ENCODE assay signal across 8 cellular contexts in genomic region chr22:21866821-21867527, GRCh38. TPM values are rescaled to one million over a fixed set of nuclear protein-coding genes. Genes with fewer than 3 reads are reported as not detected.
DNase-seq lines count a peak whose midpoint lies in the region; ATAC-seq and TF ChIP-seq lines count a peak whose summit lies in the region.

No MANE protein-coding gene starts in this region.

- no peak for ATAC-seq in GM21619 (IDR thresholded peaks at IDR 0.05; ENCODE audit: unreplicated experiment)

- H3K4me2 ChIP-seq in PC-9, result peak overlapping the region; percentile 95

- no peaks in the 10 kb centered on the region for H3K27me3 ChIP-seq in GM06990 (replicated peaks; ENCODE audit: control insufficient read depth, insufficient read depth, low read length)
- H3K27me3 ChIP-seq in PC-9 (ENCODE audit: insufficient read depth, low read depth), result no peaks in the 10 kb centered on the region

- H3K4me3 ChIP-seq in GM06990 (replicated peaks; ENCODE audit: low read depth, low read length) (peak overlapping the region; percentile 86), PC-9 (peak overlapping the region; percentile 84)

- H4K20me1 ChIP-seq in PC-9 (ENCODE audit: insufficient read depth), result peaks cover 13% of the 10 kb centered on the region

- H3K9me3 Mint-ChIP-seq in HFFc6, result no peaks in the 10 kb centered on the region
- H3K9me3 Mint-ChIP-seq in immature natural killer cell, result no peaks in the 10 kb centered on the region

- H3K27me3 Mint-ChIP-seq in HFFc6 (ENCODE audit: insufficient read depth), result no peaks in the 10 kb centered on the region; the same call in 1 of the 2 replicates
- H3K27me3 Mint-ChIP-seq in immature natural killer cell (ENCODE audit: low read depth in 3 of 3), result peaks cover 4 to 20% (median 8%) of the 10 kb centered on the region in 3 donors

- H3K4me3 Mint-ChIP-seq in HFFc6, result peak overlapping the region; percentile 97
- peak overlapping the region; percentile 98 to 99 (median 98) for H3K4me3 Mint-ChIP-seq in immature natural killer cell

- no peak overlapping the region for H3K27ac ChIP-seq in PC-9

- BruUV-seq in PC-9 (replicated peaks; lab: Mats Ljungman, UMichigan), result no TSS peak

- H3K9me3 ChIP-seq in PC-9 (ENCODE audit: insufficient read depth, low read depth), result no peaks in the 10 kb centered on the region

- H3F3A ChIP-seq in PC-9 (ENCODE audit: insufficient read depth, low read depth), result no peaks in the 10 kb centered on the region

- H3K79me2 ChIP-seq in PC-9 (ENCODE audit: low read depth), result peaks cover 49% of the 10 kb centered on the region

- H3K9me2 ChIP-seq in PC-9 (ENCODE audit: insufficient read depth), result no peaks in the 10 kb centered on the region

- H3K4me1 Mint-ChIP-seq in HFFc6 (ENCODE audit: low read depth), result peaks cover 43% of the 10 kb centered on the region
- peaks cover 55 to 63% of the 10 kb centered on the region in 2 donors for H3K4me1 Mint-ChIP-seq in immature natural killer cell

- TF ChIP-seq CTCF in GM06990 (IDR thresholded peaks at IDR 0.05; ENCODE audit: insufficient read depth, low read length, poor library complexity, severe bottlenecking) (no peak), HFFc6 (IDR thresholded peaks at IDR 0.05) (no peak), PC-9 (conservative IDR thresholded peaks at IDR 0.05) (no peak)

- peaks cover 18% of the 10 kb centered on the region for H3K4me1 ChIP-seq in PC-9 (replicated peaks; ENCODE audit: insufficient read depth)

- peak overlapping the region; percentile 81 for H2AFZ ChIP-seq in PC-9

- peaks cover 16% of the 10 kb centered on the region for H3K36me3 Mint-ChIP-seq in HFFc6 (ENCODE audit: low read depth)
- H3K36me3 Mint-ChIP-seq in immature natural killer cell, result peaks cover 0 to 8% (median 0%) of the 10 kb centered on the region in 3 donors

- POLR2A ChIA-PET in PC-9 (lab: Charles Lee; ENCODE audit: unreplicated experiment), result interaction anchor here (0.7 kb wide), 1 partner anchor 14 kb away, joined by 3 read pairs; no protein-coding TSS in a partner anchor

- H3K36me3 ChIP-seq in GM06990 (ENCODE audit: control insufficient read depth, insufficient read depth, low read length) (no peaks in the 10 kb centered on the region), PC-9 (ENCODE audit: low read depth) (no peaks in the 10 kb centered on the region)

- DNase-seq in GM06990 (ENCODE audit: extremely low read depth, insufficient read length), result peak; percentile 55
- DNase-seq in HFFc6, result no peak
- DNase-seq in PC-9, result peak in 1 of 2 experiments; percentile 2
- DNase-seq in astrocyte of the hippocampus (ENCODE audit: low read depth, low spot score), result peak; percentile 52
- DNase-seq in immature natural killer cell, result peak; percentile 30 to 40 (median 37)
- DNase-seq in stimulated activated CD4-positive, alpha-beta T cell treated with anti-CD3 and anti-CD28 coated beads, Interleukin-1b, Interleukin-23, amount 100 ng/mL, for 4 hours (ENCODE audit: low read depth in 2 of 2), result peak; percentile 15 to 25
- no peak for DNase-seq in hippocampal formation (lab: John Stamatoyannopoulos, UW)

- H3K27ac Mint-ChIP-seq in HFFc6, result peak overlapping the region; percentile 92
- H3K27ac Mint-ChIP-seq in immature natural killer cell, result peak overlapping the region; percentile 94 to 98 (median 96)

- intact Hi-C loops in PC-9 (cut with micrococcal nuclease; ENCODE audit: unreplicated experiment), result loop anchor here (5.0 to 10.0 kb wide), 2 partner anchors 50 to 132 kb away; partner anchors contain the start of gene YPEL1

- CTCF ChIA-PET in PC-9 (lab: Charles Lee), result no interaction called here

RNA-seq across cellular contexts. Expression of gene MAPK1, which starts 0.5 kb away (rescaled TPM):
- 100 to 1,000 TPM; 140 to 178 (median 160) TPM for total RNA-seq in HFFc6 (2021; fragmentation: NEBNext Ultra II Directional; extraction: Animal tissue kit (Norgen Biotek cat#: 25700))
- 66.7 and 82.8 TPM in 2 replicates for total RNA-seq in PC-9 (2021)
- polyA plus RNA-seq in immature natural killer cell, result 100 to 1,000 TPM; 151 to 168 (median 162) TPM

Comparison
In these comparisons a context has a peak if more than half of its experiments do, and no peak if none do; other contexts are left out.
1. DNase-seq: peak in GM06990 (single experiment), astrocyte of the hippocampus (single experiment), immature natural killer cell (3 of 3) and stimulated activated CD4-positive, alpha-beta T cell treated with anti-CD3 and anti-CD28 coated beads, Interleukin-1b, Interleukin-23, amount 100 ng/mL, for 4 hours (2 of 2); none in HFFc6 (single experiment) and hippocampal formation (0 of 2).